ENCODE assay signal across 9 cellular contexts in genomic region chr19:17220207-17220758, GRCh38. TPM values are rescaled to one million over a fixed set of nuclear protein-coding genes. Genes with fewer than 3 reads are reported as not detected.
DNase-seq lines count a peak whose midpoint lies in the region; ATAC-seq and TF ChIP-seq lines count a peak whose summit lies in the region.
"Had no signal": no experiment of that assay in that cellular context is flagged by ENCODE, and none has a peak within 500 bp of the region (broad histone marks: within the 10 kb centered on the region; RNA-seq: fewer than 3 reads in every experiment).

No MANE protein-coding gene starts in this region.

- H3K4me2 ChIP-seq in IMR-90 (ENCODE audit: low read depth, low read length) (no peak overlapping the region), neuronal stem cell (ENCODE audit: insufficient read depth, low read length, poor library complexity, severe bottlenecking) (no peak overlapping the region)

- H3K23ac ChIP-seq in IMR-90 (ENCODE audit: low read depth, low read length) (no peak overlapping the region), neuronal stem cell (ENCODE audit: low read depth, low read length, poor library complexity) (peak overlapping the region; percentile 67)

- H3K9me3 ChIP-seq in IMR-90 (ENCODE audit: control insufficient read depth, insufficient read depth, low read length) (no peaks in the 10 kb centered on the region), neuronal stem cell (replicated peaks in 1 of 2; ENCODE audit: control insufficient read depth in 2 of 2, insufficient read depth in 1 of 2, low read depth in 1 of 2, low read length in 2 of 2) (no peaks in the 10 kb centered on the region)

- H2BK15ac ChIP-seq in IMR-90 (ENCODE audit: low read depth, low read length) (peak overlapping the region; percentile 3; the same call in 1 of the 3 replicates), neuronal stem cell (ENCODE audit: low read length) (no peak overlapping the region)

- peak; percentile 48 for ATAC-seq in IMR-90 (ENCODE audit: low read depth)
- no peak for ATAC-seq in HG02981 (IDR thresholded peaks at IDR 0.05; ENCODE audit: unreplicated experiment)
- ATAC-seq in GM19035 (IDR thresholded peaks at IDR 0.05; ENCODE audit: unreplicated experiment): no peak
- ATAC-seq in stimulated activated naive CD8-positive, alpha-beta T cell treated with anti-CD3 and anti-CD28 coated beads, Interleukin-15, Interleukin-2, amounts not matched to agents 100 U/mL and 50 U/mL, for 24 hours: no peak

- H4K5ac ChIP-seq in IMR-90 (ENCODE audit: low read depth, low read length): peak overlapping the region; percentile 30

- DNase-seq in ELR (ENCODE audit: low read depth) (peak; percentile 84), IMR-90 (peak; percentile 71), cardiac fibroblast (ENCODE audit: low read depth in 2 of 2) (peak; percentile 86 to 90), neuronal stem cell (ENCODE audit: low spot score) (no peak), epidermal melanocyte (ENCODE audit: insufficient read length, low spot score) (no peak)
- no peak for DNase-seq in stimulated activated naive CD8-positive, alpha-beta T cell treated with anti-CD3 and anti-CD28 coated beads, Interleukin-15, Interleukin-2, amounts not matched to agents 100 U/mL and 50 U/mL, for 24 hours
- DNase-seq: nephron progenitor cell had no signal

- no peak overlapping the region for H2BK120ac ChIP-seq in IMR-90 (ENCODE audit: low read depth, low read length)
- no peak overlapping the region for H2BK120ac ChIP-seq in neuronal stem cell (ENCODE audit: low read depth, low read length)

- TF ChIP-seq RAD21 in IMR-90 (IDR thresholded peaks at IDR 0.05; ENCODE audit: low read length): no peak

- H3K36me3 ChIP-seq in IMR-90 (ENCODE audit: control insufficient read depth, insufficient read depth, low read length): peaks cover 24% of the 10 kb centered on the region
- peaks cover 13 to 30% of the 10 kb centered on the region in 2 donors for H3K36me3 ChIP-seq in neuronal stem cell (replicated peaks in 1 of 2; ENCODE audit: control insufficient read depth in 2 of 2, insufficient read depth in 2 of 2, low read length in 2 of 2)

- H4K20me1 ChIP-seq in IMR-90 (ENCODE audit: insufficient read depth, low read length): no peaks in the 10 kb centered on the region

- H3K4ac ChIP-seq in IMR-90 (ENCODE audit: low read depth, low read length) (peak overlapping the region; percentile 28; the same call in 1 of the 2 replicates), neuronal stem cell (ENCODE audit: low read length) (no peak overlapping the region)

- H3K14ac ChIP-seq in IMR-90 (replicated peaks; ENCODE audit: low read depth, low read length) (no peak overlapping the region), neuronal stem cell (ENCODE audit: low read length) (no peak overlapping the region)

- no peak overlapping the region for H3K56ac ChIP-seq in IMR-90 (ENCODE audit: extremely low read depth, insufficient read depth, low read length)

- peaks cover 13% of the 10 kb centered on the region for H3K9me1 ChIP-seq in IMR-90 (ENCODE audit: insufficient read depth, low read length)

- in situ Hi-C loops in IMR-90 (cut with MboI; ENCODE audit: low sequenced_read_pairs): no loop called here

- H2AK9ac ChIP-seq in IMR-90 (replicated peaks; ENCODE audit: low read depth, low read length, poor library complexity): peak overlapping the region; percentile 85

- H3K79me1 ChIP-seq in IMR-90 (ENCODE audit: low read depth in 1 of 2, low read length in 2 of 2) (peaks cover 10 to 13% of the 10 kb centered on the region in 2 experiments), neuronal stem cell (ENCODE audit: low read depth, low read length) (peaks cover 4% of the 10 kb centered on the region)

- H3K4me1 ChIP-seq in IMR-90 (ENCODE audit: control insufficient read depth, insufficient read depth, low read length) (peaks cover 10% of the 10 kb centered on the region), neuronal stem cell (ENCODE audit: control insufficient read depth in 2 of 2, insufficient read depth in 1 of 2, low read depth in 1 of 2, low read length in 2 of 2) (peaks cover 4 to 6% of the 10 kb centered on the region in 2 donors)

- no peak overlapping the region for H2BK5ac ChIP-seq in IMR-90 (ENCODE audit: low read depth, low read length, poor library complexity, severe bottlenecking)
- H2BK5ac ChIP-seq in neuronal stem cell (ENCODE audit: low read length): no peak overlapping the region

- no peak overlapping the region for H2BK12ac ChIP-seq in neuronal stem cell (ENCODE audit: low read length)

- CTCF ChIA-PET in IMR-90 (lab: Yijun Ruan, JAX): no interaction called here

- dilution Hi-C loops in IMR-90 (cut with HindIII; ENCODE audit: low sequenced_read_pairs, unreplicated experiment): no loop called here

- H2BK20ac ChIP-seq in IMR-90 (ENCODE audit: low read depth, low read length): no peak overlapping the region

- intact Hi-C loops in IMR-90 (cut with micrococcal nuclease): no loop called here

- H4K91ac ChIP-seq in IMR-90 (ENCODE audit: insufficient read depth, low read depth, low read length) (no peak overlapping the region), neuronal stem cell (ENCODE audit: low read depth, low read length, poor library complexity) (no peak overlapping the region)

- H3K4me3 ChIP-seq in IMR-90 (ENCODE audit: insufficient read depth, low read depth, low read length): no peak overlapping the region
- H3K4me3 ChIP-seq in cardiac fibroblast (replicated peaks in 1 of 2; ENCODE audit: low read depth in 2 of 2, low read length in 2 of 2): no peak overlapping the region
- H3K4me3 ChIP-seq in neuronal stem cell (ENCODE audit: low read length in 2 of 2): no peak overlapping the region

- no TSS peak for BruUV-seq in IMR-90 (replicated peaks; lab: Mats Ljungman, UMichigan)

- H2AFZ ChIP-seq in IMR-90 (replicated peaks; ENCODE audit: low read length, poor library complexity): peak overlapping the region; percentile 86
- H2AFZ ChIP-seq in neuronal stem cell (ENCODE audit: low read length): no peak overlapping the region

- POLR2A ChIA-PET in IMR-90 (lab: Charles Lee; ENCODE audit: unreplicated experiment): interaction anchor here (0.7 kb wide), 1 partner anchor 291 kb away, joined by 5 read pairs; no protein-coding TSS in a partner anchor

- no CpG with 5 or more reads among the region's 14 CpGs for WGBS in IMR-90 (ENCODE audit: extremely low coverage in 2 of 2, insufficient read length in 1 of 2), 2 experiments
- no CpG with 5 or more reads among the region's 14 CpGs for WGBS in neuronal stem cell (ENCODE audit: extremely low coverage in 2 of 2, insufficient read length in 2 of 2, insufficient replicate concordance in 1 of 2), 2 donors

- no peak overlapping the region; the same call in 1 of the 2 replicates for H3K9ac ChIP-seq in IMR-90 (ENCODE audit: low read depth, low read length)
- H3K9ac ChIP-seq in neuronal stem cell (ENCODE audit: low read depth, low read length, poor library complexity): peak overlapping the region; percentile 78

- H2AK5ac ChIP-seq in IMR-90 (ENCODE audit: low read depth, low read length) (peak overlapping the region; percentile 70), neuronal stem cell (ENCODE audit: low read depth, low read length) (no peak overlapping the region)

- H3K27me3 ChIP-seq in IMR-90 (ENCODE audit: control insufficient read depth, insufficient read depth, low read length) (no peaks in the 10 kb centered on the region), neuronal stem cell (ENCODE audit: control insufficient read depth in 3 of 3, insufficient read depth in 3 of 3, low read depth in 1 of 3, low read length in 3 of 3) (no peaks in the 10 kb centered on the region)

- no peak for TF ChIP-seq POLR2A in IMR-90 (IDR thresholded peaks at IDR 0.05; ENCODE audit: low read depth, low read length)

- peak overlapping the region; percentile 17 to 71; a peak in 3 of 4 replicates for H4K8ac ChIP-seq in IMR-90 (ENCODE audit: low read depth in 2 of 2, low read length in 2 of 2)
- no peak overlapping the region for H4K8ac ChIP-seq in neuronal stem cell (ENCODE audit: low read depth, low read length)

- TF ChIP-seq CTCF in IMR-90 (conservative IDR thresholded peaks at IDR 0.05; ENCODE audit: low read depth, low read length): no peak
- TF ChIP-seq CTCF in cardiac fibroblast (IDR thresholded peaks at IDR 0.05; ENCODE audit: low read depth, low read length): no peak

- H3K18ac ChIP-seq in IMR-90 (ENCODE audit: low read depth, low read length) (no peak overlapping the region), neuronal stem cell (ENCODE audit: low read length) (no peak overlapping the region)

- H3K27ac ChIP-seq in IMR-90 (ENCODE audit: insufficient read depth, low read length): peak overlapping the region; percentile 62; the same call in 1 of the 2 replicates
- no peak overlapping the region for H3K27ac ChIP-seq in neuronal stem cell (replicated peaks; ENCODE audit: low read length)

RNA-seq across cellular contexts. Expression of gene USE1, which starts 5.1 kb away (rescaled TPM):
- total RNA-seq in IMR-90 (2012; rRNA removed): 17.2 and 18.1 TPM in 2 replicates
- polyA plus RNA-seq in IMR-90 (2012; rRNA removed): 24.2 and 28.7 TPM in 2 replicates
- polyA plus RNA-seq in IMR-90 (2012; cell fraction: cytosol; rRNA removed): 34.3 and 38.4 TPM in 2 replicates
- 59.3 and 74.9 TPM in 2 replicates for polyA plus RNA-seq in IMR-90 (2012; cell fraction: nucleus; rRNA removed; ENCODE audit: low replicate concordance)
- polyA plus RNA-seq in neuronal stem cell (2013, experiment 1 of 2): 10.0 TPM
- 10.0 TPM for polyA plus RNA-seq in neuronal stem cell (2013, experiment 2 of 2)

RNA-seq across cellular contexts. Expression of gene OCEL1, which starts 5.7 kb away (rescaled TPM):
- total RNA-seq in IMR-90 (2012; rRNA removed): 0.83 and 1.1 TPM in 2 replicates
- 5.7 and 7.2 TPM in 2 replicates for polyA plus RNA-seq in IMR-90 (2012; rRNA removed)
- 6.4 and 8.3 TPM in 2 replicates for polyA plus RNA-seq in IMR-90 (2012; cell fraction: cytosol; rRNA removed)
- 10.6 and 10.7 TPM in 2 replicates for polyA plus RNA-seq in IMR-90 (2012; cell fraction: nucleus; rRNA removed; ENCODE audit: low replicate concordance)
- polyA plus RNA-seq in neuronal stem cell (2013, experiment 1 of 2): 16.5 TPM
- 16.7 TPM for polyA plus RNA-seq in neuronal stem cell (2013, experiment 2 of 2)

RNA-seq across cellular contexts. Expression of gene NR2F6, which starts 25.4 kb away (rescaled TPM):
- 8.4 and 10.0 TPM in 2 replicates for total RNA-seq in IMR-90 (2012; rRNA removed)
- 20.5 and 28.5 TPM in 2 replicates for polyA plus RNA-seq in IMR-90 (2012; rRNA removed)
- 18.7 and 47.4 TPM in 2 replicates for polyA plus RNA-seq in IMR-90 (2012; cell fraction: cytosol; rRNA removed)
- 17.3 and 46.5 TPM in 2 replicates for polyA plus RNA-seq in IMR-90 (2012; cell fraction: nucleus; rRNA removed; ENCODE audit: low replicate concordance)
- 34.2 TPM for polyA plus RNA-seq in neuronal stem cell (2013, experiment 1 of 2)
- polyA plus RNA-seq in neuronal stem cell (2013, experiment 2 of 2): 34.5 TPM

RNA-seq across cellular contexts. Expression of gene USHBP1, which starts 44.3 kb away (rescaled TPM):
- not detected in 2 replicates for total RNA-seq in IMR-90 (2012; rRNA removed)
- polyA plus RNA-seq in IMR-90 (2012; rRNA removed): not detected in 2 replicates
- not detected in 2 replicates for polyA plus RNA-seq in IMR-90 (2012; cell fraction: cytosol; rRNA removed)
- polyA plus RNA-seq in IMR-90 (2012; cell fraction: nucleus; rRNA removed; ENCODE audit: low replicate concordance): 0.05 and 0.07 TPM in 2 replicates
- 0.22 TPM for polyA plus RNA-seq in neuronal stem cell (2013, experiment 1 of 2)
- 0.50 TPM for polyA plus RNA-seq in neuronal stem cell (2013, experiment 2 of 2)

RNA-seq across cellular contexts. Expression of gene BABAM1, which starts 47.0 kb away (rescaled TPM):
- total RNA-seq in IMR-90 (2012; rRNA removed): 76.7 and 101 TPM in 2 replicates
- polyA plus RNA-seq in IMR-90 (2012; rRNA removed): 95.1 and 106 TPM in 2 replicates
- polyA plus RNA-seq in IMR-90 (2012; cell fraction: cytosol; rRNA removed): 102 and 118 TPM in 2 replicates
- polyA plus RNA-seq in IMR-90 (2012; cell fraction: nucleus; rRNA removed; ENCODE audit: low replicate concordance): 135 and 157 TPM in 2 replicates
- polyA plus RNA-seq in neuronal stem cell (2013, experiment 1 of 2): 102 TPM
- 100.0 TPM for polyA plus RNA-seq in neuronal stem cell (2013, experiment 2 of 2)

Comparison
In these comparisons a context has a peak if more than half of its experiments do, and no peak if none do; other contexts are left out.
1. DNase-seq: peak in ELR (single experiment), IMR-90 (single experiment) and cardiac fibroblast (2 of 2); none in neuronal stem cell (single experiment), epidermal melanocyte (single experiment) and stimulated activated naive CD8-positive, alpha-beta T cell treated with anti-CD3 and anti-CD28 coated beads, Interleukin-15, Interleukin-2, amounts not matched to agents 100 U/mL and 50 U/mL, for 24 hours (single experiment).